9 cellular contexts compared by ENCODE assay signal in genomic region chr17:8154608-8155152, GRCh38. TPM values are rescaled to one million over a fixed set of nuclear protein-coding genes. Genes with fewer than 3 reads are reported as not detected.
A peak's percentile ranks its signal among the peaks of the same experiment; 100 is the strongest.
DNase-seq lines count a peak whose midpoint lies in the region; ATAC-seq and TF ChIP-seq lines count a peak whose summit lies in the region.
"Had no signal": no experiment of that assay in that cellular context is flagged by ENCODE, and none has a peak within 500 bp of the region (broad histone marks: within the 10 kb centered on the region; RNA-seq: fewer than 3 reads in every experiment).

No MANE protein-coding gene starts in this region.

- peaks cover 4% of the 10 kb centered on the region for H3K36me3 ChIP-seq in H7 (replicated peaks; ENCODE audit: control insufficient read depth, insufficient read depth, low read length)
- no peaks in the 10 kb centered on the region for H3K36me3 ChIP-seq in smooth muscle cell (ENCODE audit: low read depth)

- WGBS in smooth muscle cell (ENCODE audit: low lambda C conversion rate), result 53% methylated on average over 11 of the region's 11 CpGs

- H2AFZ ChIP-seq in smooth muscle cell (ENCODE audit: low read depth), result no peak overlapping the region

- peak overlapping the region; percentile 37 for H3K4me3 ChIP-seq in H7 (ENCODE audit: insufficient read depth, low read depth, low read length)
- peak overlapping the region; percentile 73 for H3K4me3 ChIP-seq in astrocyte of the spinal cord (ENCODE audit: low read depth, low read length)
- H3K4me3 ChIP-seq in iPS-18c (ENCODE audit: insufficient read depth, low read depth, low read length), result peak overlapping the region; percentile 61
- peak overlapping the region; percentile 70 for H3K4me3 ChIP-seq in smooth muscle cell

- H3K27me3 ChIP-seq in H7 (ENCODE audit: control insufficient read depth, insufficient read depth, low read length), result no peaks in the 10 kb centered on the region
- no peaks in the 10 kb centered on the region for H3K27me3 ChIP-seq in smooth muscle cell (ENCODE audit: low read depth)

- peaks cover 10% of the 10 kb centered on the region for H3K79me2 ChIP-seq in smooth muscle cell (ENCODE audit: low read depth)

- peak overlapping the region; percentile 99 for H3K27ac ChIP-seq in smooth muscle cell (ENCODE audit: low read depth)

- H3K4me1 ChIP-seq in smooth muscle cell (ENCODE audit: low read depth), result peaks cover 17% of the 10 kb centered on the region

- no peak for ATAC-seq in GM21529 (IDR thresholded peaks at IDR 0.05; ENCODE audit: unreplicated experiment)
- ATAC-seq: activated CD4-positive, CD25-positive, alpha-beta regulatory T cell treated with anti-CD3 and anti-CD28 coated beads, Interleukin-2, amount 50 U/mL, for 24 hours had no signal

- peak overlapping the region; percentile 94 for H3K9ac ChIP-seq in smooth muscle cell (ENCODE audit: low read depth)

- H3K4me2 ChIP-seq in smooth muscle cell, result peak overlapping the region; percentile 93

- peaks cover 2% of the 10 kb centered on the region for H3K9me3 ChIP-seq in iPS-18c (ENCODE audit: control insufficient read depth, insufficient read depth, low read length)
- no peaks in the 10 kb centered on the region for H3K9me3 ChIP-seq in smooth muscle cell (replicated peaks; ENCODE audit: low read depth)

- TF ChIP-seq CTCF in astrocyte of the spinal cord (IDR thresholded peaks at IDR 0.05; ENCODE audit: low read depth, low read length), result no peak
- TF ChIP-seq CTCF in smooth muscle cell (IDR thresholded peaks at IDR 0.05; ENCODE audit: borderline replicate concordance, insufficient read depth, poor library complexity, severe bottlenecking), result no peak

- no peak for DNase-seq in H7
- DNase-seq in astrocyte of the spinal cord (ENCODE audit: low read depth, low spot score), result no peak
- DNase-seq in smooth muscle cell (lab: John Stamatoyannopoulos, UW; ENCODE audit: unreplicated experiment), result no peak
- DNase-seq in T-helper 2 cell, result no peak
- DNase-seq in NCI-H1105 treated with DMSO at 0.1 percent for 48 hours (lab: John Stamatoyannopoulos, UW), result no peak
- DNase-seq in NCI-H1092 treated with DMSO at 0.1 percent for 48 hours (lab: John Stamatoyannopoulos, UW), result no peak

- peaks cover 50% of the 10 kb centered on the region for H4K20me1 ChIP-seq in smooth muscle cell (ENCODE audit: low read depth)

- in situ Hi-C loops in astrocyte of the spinal cord (cut with HindIII; ENCODE audit: low sequenced_read_pairs), result no loop called here

- peaks cover 10% of the 10 kb centered on the region for H3F3A ChIP-seq in smooth muscle cell (ENCODE audit: low read depth)

RNA-seq across cellular contexts. Expression of gene PER1, which starts 2.5 kb away (rescaled TPM):
- 19.2 and 32.4 TPM in 2 replicates for total RNA-seq in H7 (2014; rRNA removed; shearing (Covaris generic))
- total RNA-seq in smooth muscle cell, result 25.8 and 29.0 TPM in 2 replicates
- polyA plus RNA-seq in smooth muscle cell, result 55.2 and 85.9 TPM in 2 replicates

RNA-seq across cellular contexts. Expression of gene VAMP2, which starts 8.1 kb away (rescaled TPM):
- 7.3 and 10.5 TPM in 2 replicates for total RNA-seq in H7 (2014; rRNA removed; shearing (Covaris generic))
- 5.7 and 8.1 TPM in 2 replicates for total RNA-seq in smooth muscle cell
- polyA plus RNA-seq in smooth muscle cell, result 20.1 and 28.9 TPM in 2 replicates

RNA-seq across cellular contexts. Expression of gene TMEM107, which starts 21.5 kb away (rescaled TPM):
- total RNA-seq in H7 (2014; rRNA removed; shearing (Covaris generic)), result 27.7 and 40.7 TPM in 2 replicates
- total RNA-seq in smooth muscle cell, result 66.7 and 88.4 TPM in 2 replicates
- 36.0 and 36.5 TPM in 2 replicates for polyA plus RNA-seq in smooth muscle cell

RNA-seq across cellular contexts. Expression of gene HES7, which starts 30.8 kb away (rescaled TPM):
- total RNA-seq in H7 (2014; rRNA removed; shearing (Covaris generic)), result 1.3 and 2.1 TPM in 2 replicates
- not detected in 2 replicates for total RNA-seq in smooth muscle cell
- polyA plus RNA-seq in smooth muscle cell, result not detected in 2 replicates

RNA-seq across cellular contexts. Expression of gene BORCS6, which starts 35.3 kb away (rescaled TPM):
- total RNA-seq in H7 (2014; rRNA removed; shearing (Covaris generic)), result 9.9 and 10.7 TPM in 2 replicates
- total RNA-seq in smooth muscle cell, result 1.8 and 6.3 TPM in 2 replicates
- polyA plus RNA-seq in smooth muscle cell, result 3.2 and 3.9 TPM in 2 replicates
